5 cellular contexts compared by ENCODE assay signal in genomic region chr1:105631153-105631744, GRCh38.
DNase-seq lines count a peak whose midpoint lies in the region; FAIRE-seq and TF ChIP-seq lines count a peak whose summit lies in the region.
"Not testable (repeated sequence)": the region's sequence is repeated elsewhere in the genome, so short reads cannot be mapped to it uniquely, and the experiment has no call there.

No MANE protein-coding gene starts in this region.

- FAIRE-seq in kidney (lab: Jason Lieb, UNC): not testable (repeated sequence)

- H3F3A ChIP-seq in PC-9 (ENCODE audit: insufficient read depth, low read depth): not testable (repeated sequence)

- not testable (repeated sequence) for H3K9me2 ChIP-seq in PC-9 (ENCODE audit: insufficient read depth)

- H3K4me1 Mint-ChIP-seq in Caco-2 (ENCODE audit: low read depth, unreplicated experiment): not testable (repeated sequence)
- peaks cover 16% of the 10 kb centered on the region for H3K4me1 Mint-ChIP-seq in nephron

- CTCF ChIA-PET in Caco-2 (lab: Charles Lee); PC-9 (lab: Charles Lee): not testable (repeated sequence)

- 0 out of 2 replicates have a peak overlapping the region, but pooled peaks have one; percentile 59 for H2AFZ ChIP-seq in PC-9

- TF ChIP-seq CTCF in Caco-2 (IDR thresholded peaks at IDR 0.05; ENCODE audit: insufficient read depth in 1 of 2, low read depth in 1 of 2, low read length in 1 of 2, severe bottlenecking in 1 of 2, unreplicated experiment in 1 of 2); PC-9 (conservative IDR thresholded peaks at IDR 0.05); kidney (IDR thresholded peaks at IDR 0.05; ENCODE audit: borderline replicate concordance, extremely low read depth, insufficient read depth); nephron (IDR thresholded peaks at IDR 0.05; ENCODE audit: unreplicated experiment in 3 of 3): not testable (repeated sequence)

- H3K9me3 ChIP-seq in Caco-2; PC-9 (ENCODE audit: insufficient read depth, low read depth); kidney (ENCODE audit: control insufficient read depth in 1 of 2, low read length in 2 of 2): not testable (repeated sequence)

- POLR2A ChIA-PET in Caco-2 (lab: Charles Lee); PC-9 (lab: Charles Lee; ENCODE audit: unreplicated experiment): not testable (repeated sequence)

- H3K27me3 ChIP-seq in Caco-2 (replicated peaks; ENCODE audit: control insufficient read depth, insufficient read depth, low read length); PC-9 (ENCODE audit: insufficient read depth, low read depth): not testable (repeated sequence)

- not testable (repeated sequence) for H3K27ac Mint-ChIP-seq in Caco-2 (ENCODE audit: unreplicated experiment)
- peak overlapping the region in 2 of 3 experiments; percentile 59 to 74 for H3K27ac Mint-ChIP-seq in nephron

- not testable (repeated sequence) for H3K36me3 ChIP-seq in Caco-2 (ENCODE audit: control insufficient read depth, insufficient read depth, low read length); PC-9 (ENCODE audit: low read depth); kidney (ENCODE audit: control insufficient read depth in 1 of 2, insufficient read depth in 2 of 2, low read length in 2 of 2)

- intact Hi-C loops in Caco-2 (cut with micrococcal nuclease; ENCODE audit: unreplicated experiment); PC-9 (cut with micrococcal nuclease; ENCODE audit: unreplicated experiment); kidney (cut with DNase I); posterior vena cava (cut with DNase I): not testable (repeated sequence)

- not testable (repeated sequence) for DNase-seq in Caco-2
- peak in 1 of 2 experiments; percentile 1 for DNase-seq in PC-9
- peak; percentile 76 for DNase-seq in kidney
- DNase-seq in posterior vena cava (ENCODE audit: low spot score): peak; percentile 76

- H3K79me2 ChIP-seq in PC-9 (ENCODE audit: low read depth): not testable (repeated sequence)

- not testable (repeated sequence) for H3K9me3 Mint-ChIP-seq in Caco-2 (ENCODE audit: unreplicated experiment); nephron

- H3K9ac ChIP-seq in kidney (ENCODE audit: low read length in 2 of 2): not testable (repeated sequence)

- BruUV-seq in Caco-2 (replicated peaks; lab: Mats Ljungman, UMichigan); PC-9 (replicated peaks; lab: Mats Ljungman, UMichigan): not testable (repeated sequence)

- H4K20me1 ChIP-seq in PC-9 (ENCODE audit: insufficient read depth): not testable (repeated sequence)

- not testable (repeated sequence) for H3K4me2 ChIP-seq in PC-9

- not testable (repeated sequence) for H3K27me3 Mint-ChIP-seq in Caco-2 (ENCODE audit: insufficient read depth, unreplicated experiment); nephron (ENCODE audit: low read depth)

- not testable (repeated sequence) for H3K27ac ChIP-seq in PC-9; kidney (ENCODE audit: low read depth in 2 of 2, low read length in 2 of 2)

- H3K4me1 ChIP-seq in Caco-2: peaks cover 13% of the 10 kb centered on the region
- H3K4me1 ChIP-seq in PC-9 (replicated peaks; ENCODE audit: insufficient read depth); kidney (ENCODE audit: control insufficient read depth in 1 of 2, insufficient read depth in 1 of 2, low read depth in 1 of 2, low read length in 2 of 2): not testable (repeated sequence)

- H3K4me3 ChIP-seq in Caco-2 (ENCODE audit: low read depth, low read length); PC-9; kidney (ENCODE audit: low read length in 2 of 2): not testable (repeated sequence)

- H3K4me3 Mint-ChIP-seq in Caco-2 (ENCODE audit: unreplicated experiment): peak overlapping the region; percentile 59
- not testable (repeated sequence) for H3K4me3 Mint-ChIP-seq in nephron

- not testable (repeated sequence) for H3K36me3 Mint-ChIP-seq in Caco-2 (ENCODE audit: insufficient read depth, unreplicated experiment); nephron (ENCODE audit: low read depth)
